ENCODE assay signal across 8 cellular contexts in genomic region chr4:56681158-56681848, GRCh38. TPM values are rescaled to one million over a fixed set of nuclear protein-coding genes. Genes with fewer than 3 reads are reported as not detected.
DNase-seq lines count a peak whose midpoint lies in the region; ATAC-seq and TF ChIP-seq lines count a peak whose summit lies in the region.

TSS of gene HOPX (minus strand) at chr4:56681296. CDS start at chr4:56657816, 23,480 bp downstream.

- H3K4me1 Mint-ChIP-seq in activated T-cell treated with anti-CD3 and anti-CD28 coated beads, Interleukin-2, amount 50 U/mL, for 4 hours (ENCODE audit: low read depth), result peaks cover 24% of the 10 kb centered on the region

- H3K36me3 ChIP-seq in heart left ventricle (no peaks in the 10 kb centered on the region), colonic mucosa (no peaks in the 10 kb centered on the region)

- H3K9me3 ChIP-seq in heart left ventricle (no peaks in the 10 kb centered on the region), colonic mucosa (no peaks in the 10 kb centered on the region)

- H3K4me3 ChIP-seq in heart left ventricle, result peak within 1 kb of the TSS in 8 of 12 donors; percentile 6 to 38 (median 17)
- no peak within 1 kb of the TSS for H3K4me3 ChIP-seq in colonic mucosa

- no peaks in the 10 kb centered on the region for H3K9me3 Mint-ChIP-seq in activated T-cell treated with anti-CD3 and anti-CD28 coated beads, Interleukin-2, amount 50 U/mL, for 4 hours

- intact Hi-C loops in heart left ventricle (cut with DNase I) (no loop called here), colonic mucosa (cut with DNase I) (no loop called here)

- 29 to 38% (median 33%) methylated on average over 17 to 18 of the region's 18 CpGs for WGBS in heart left ventricle, 4 donors

- TF ChIP-seq CTCF in heart left ventricle (IDR thresholded peaks at IDR 0.05) (no peak), colonic mucosa (IDR thresholded peaks at IDR 0.05) (no peak)

- H3K4me1 ChIP-seq in heart left ventricle (peaks cover 0 to 19% (median 5%) of the 10 kb centered on the region in 12 donors), colonic mucosa (no peaks in the 10 kb centered on the region)

- peaks cover 17% of the 10 kb centered on the region for H3K27me3 Mint-ChIP-seq in activated T-cell treated with anti-CD3 and anti-CD28 coated beads, Interleukin-2, amount 50 U/mL, for 4 hours (ENCODE audit: low read depth)

- peak; percentile 62 for DNase-seq in NCI-H2029 (lab: John Stamatoyannopoulos, UW)
- DNase-seq in activated T-cell treated with anti-CD3 and anti-CD28 coated beads, Interleukin-2, amount 50 U/mL, for 4 hours, result peak; percentile 54
- DNase-seq in heart left ventricle, result peak in 3 of 5 donors; percentile 29 to 67 (median 59)
- DNase-seq in stimulated activated CD4-positive, alpha-beta T cell treated with anti-CD3 and anti-CD28 coated beads, Interleukin-1b, Interleukin-23, amount 100 ng/mL, for 48 hours, result peak; percentile 72
- no peak for DNase-seq in NCI-H82 treated with DMSO at 0.1 percent for 48 hours (lab: John Stamatoyannopoulos, UW; ENCODE audit: unreplicated experiment)
- DNase-seq in colonic mucosa, result no peak
- no peak for DNase-seq in cerebellar nuclear complex (lab: John Stamatoyannopoulos, UW)

- ATAC-seq in GM21367 (IDR thresholded peaks at IDR 0.05; ENCODE audit: unreplicated experiment), result peak; percentile 75
- peak; percentile 96 to 97 for ATAC-seq in activated T-cell treated with anti-CD3 and anti-CD28 coated beads, Interleukin-2, amount 50 U/mL, for 4 hours
- peak; percentile 85 to 93 (median 90) for ATAC-seq in heart left ventricle

- H3K36me3 Mint-ChIP-seq in activated T-cell treated with anti-CD3 and anti-CD28 coated beads, Interleukin-2, amount 50 U/mL, for 4 hours (ENCODE audit: insufficient read depth), result no peaks in the 10 kb centered on the region

- no peak within 1 kb of the TSS for H3K9ac ChIP-seq in colonic mucosa (ENCODE audit: low read depth in 2 of 2, low read length in 2 of 2)

- H3K4me3 Mint-ChIP-seq in activated T-cell treated with anti-CD3 and anti-CD28 coated beads, Interleukin-2, amount 50 U/mL, for 4 hours, result peak within 1 kb of the TSS; percentile 67

- H3K27me3 ChIP-seq in heart left ventricle, result no peaks in the 10 kb centered on the region
- H3K27me3 ChIP-seq in colonic mucosa, result peaks cover 3% of the 10 kb centered on the region

- peak in 1 of 2 donors; percentile 24 for TF ChIP-seq POLR2A in heart left ventricle (IDR thresholded peaks at IDR 0.05)

- H3K27ac ChIP-seq in heart left ventricle (peak within 1 kb of the TSS in 2 of 12 donors; percentile 34 to 55), colonic mucosa (no peak within 1 kb of the TSS)

RNA-seq across cellular contexts. Expression of gene HOPX, which starts in this region (rescaled TPM):
- 100 to 1,000 TPM in 1 of 3 donors, 10 to 100 TPM in 2; 27.3 to 121 (median 95.5) TPM for total RNA-seq in activated T-cell treated with anti-CD3 and anti-CD28 coated beads, Interleukin-2, amount 50 U/mL, for 4 hours
- total RNA-seq in heart left ventricle, result 100 to 1,000 TPM in 2 of 9 donors, 10 to 100 TPM in 4, 1 to 10 TPM in 3; 1.5 to 223 (median 11.3) TPM
- 10 to 100 TPM; 25.0 to 83.3 TPM for polyA plus RNA-seq in heart left ventricle
- total RNA-seq in colonic mucosa, result 1 to 10 TPM; 1.5 to 5.7 TPM

Comparison
In these comparisons a context has a peak if more than half of its experiments do, and no peak if none do; other contexts are left out.
1. DNase-seq: peak in NCI-H2029 (single experiment), activated T-cell treated with anti-CD3 and anti-CD28 coated beads, Interleukin-2, amount 50 U/mL, for 4 hours (single experiment), heart left ventricle (3 of 5) and stimulated activated CD4-positive, alpha-beta T cell treated with anti-CD3 and anti-CD28 coated beads, Interleukin-1b, Interleukin-23, amount 100 ng/mL, for 48 hours (single experiment); none in NCI-H82 treated with DMSO at 0.1 percent for 48 hours (single experiment), colonic mucosa (single experiment) and cerebellar nuclear complex (0 of 2).
2. Peak in every context shown above with its lines, with median percentiles within 50 percentile points of each other: ATAC-seq.